1 cellular context compared by ENCODE assay signal in the genomic region with DNA sequence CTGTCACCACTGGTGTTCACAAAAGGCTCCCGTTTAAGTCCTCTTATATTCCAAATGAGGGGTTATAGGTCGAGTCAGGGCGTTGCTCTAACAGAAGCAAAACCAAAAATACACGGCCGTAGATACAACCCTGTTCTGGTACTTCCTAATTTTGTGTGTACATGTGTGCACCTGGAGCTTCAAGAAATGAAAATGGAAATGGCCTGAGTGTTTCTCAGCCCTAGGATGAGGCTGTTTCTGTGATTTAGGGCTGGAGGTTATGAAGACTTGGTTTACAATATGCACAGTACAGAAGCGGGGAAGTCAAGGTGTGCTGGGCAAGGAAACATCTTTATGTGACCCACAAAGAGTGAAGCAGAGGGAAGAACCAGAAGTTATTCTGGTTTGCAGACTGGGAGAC.
TF ChIP-seq lines count a peak whose summit lies in the region.

No MANE protein-coding gene starts in this region.

TF ChIP-seq in liver, 16 proteins besides CTCF, POLR2A, EP300 and RAD21 (continued from another document):
- TF ChIP-seq, protein P1, sequence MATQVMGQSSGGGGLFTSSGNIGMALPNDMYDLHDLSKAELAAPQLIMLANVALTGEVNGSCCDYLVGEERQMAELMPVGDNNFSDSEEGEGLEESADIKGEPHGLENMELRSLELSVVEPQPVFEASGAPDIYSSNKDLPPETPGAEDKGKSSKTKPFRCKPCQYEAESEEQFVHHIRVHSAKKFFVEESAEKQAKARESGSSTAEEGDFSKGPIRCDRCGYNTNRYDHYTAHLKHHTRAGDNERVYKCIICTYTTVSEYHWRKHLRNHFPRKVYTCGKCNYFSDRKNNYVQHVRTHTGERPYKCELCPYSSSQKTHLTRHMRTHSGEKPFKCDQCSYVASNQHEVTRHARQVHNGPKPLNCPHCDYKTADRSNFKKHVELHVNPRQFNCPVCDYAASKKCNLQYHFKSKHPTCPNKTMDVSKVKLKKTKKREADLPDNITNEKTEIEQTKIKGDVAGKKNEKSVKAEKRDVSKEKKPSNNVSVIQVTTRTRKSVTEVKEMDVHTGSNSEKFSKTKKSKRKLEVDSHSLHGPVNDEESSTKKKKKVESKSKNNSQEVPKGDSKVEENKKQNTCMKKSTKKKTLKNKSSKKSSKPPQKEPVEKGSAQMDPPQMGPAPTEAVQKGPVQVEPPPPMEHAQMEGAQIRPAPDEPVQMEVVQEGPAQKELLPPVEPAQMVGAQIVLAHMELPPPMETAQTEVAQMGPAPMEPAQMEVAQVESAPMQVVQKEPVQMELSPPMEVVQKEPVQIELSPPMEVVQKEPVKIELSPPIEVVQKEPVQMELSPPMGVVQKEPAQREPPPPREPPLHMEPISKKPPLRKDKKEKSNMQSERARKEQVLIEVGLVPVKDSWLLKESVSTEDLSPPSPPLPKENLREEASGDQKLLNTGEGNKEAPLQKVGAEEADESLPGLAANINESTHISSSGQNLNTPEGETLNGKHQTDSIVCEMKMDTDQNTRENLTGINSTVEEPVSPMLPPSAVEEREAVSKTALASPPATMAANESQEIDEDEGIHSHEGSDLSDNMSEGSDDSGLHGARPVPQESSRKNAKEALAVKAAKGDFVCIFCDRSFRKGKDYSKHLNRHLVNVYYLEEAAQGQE (IDR thresholded peaks at IDR 0.05): no peak
- TF ChIP-seq SP1 (IDR thresholded peaks at IDR 0.05) (no peak), FOXA2 (IDR thresholded peaks at IDR 0.05) (no peak), NR2F2 (IDR thresholded peaks at IDR 0.05) (no peak)
- TF ChIP-seq, protein P2, sequence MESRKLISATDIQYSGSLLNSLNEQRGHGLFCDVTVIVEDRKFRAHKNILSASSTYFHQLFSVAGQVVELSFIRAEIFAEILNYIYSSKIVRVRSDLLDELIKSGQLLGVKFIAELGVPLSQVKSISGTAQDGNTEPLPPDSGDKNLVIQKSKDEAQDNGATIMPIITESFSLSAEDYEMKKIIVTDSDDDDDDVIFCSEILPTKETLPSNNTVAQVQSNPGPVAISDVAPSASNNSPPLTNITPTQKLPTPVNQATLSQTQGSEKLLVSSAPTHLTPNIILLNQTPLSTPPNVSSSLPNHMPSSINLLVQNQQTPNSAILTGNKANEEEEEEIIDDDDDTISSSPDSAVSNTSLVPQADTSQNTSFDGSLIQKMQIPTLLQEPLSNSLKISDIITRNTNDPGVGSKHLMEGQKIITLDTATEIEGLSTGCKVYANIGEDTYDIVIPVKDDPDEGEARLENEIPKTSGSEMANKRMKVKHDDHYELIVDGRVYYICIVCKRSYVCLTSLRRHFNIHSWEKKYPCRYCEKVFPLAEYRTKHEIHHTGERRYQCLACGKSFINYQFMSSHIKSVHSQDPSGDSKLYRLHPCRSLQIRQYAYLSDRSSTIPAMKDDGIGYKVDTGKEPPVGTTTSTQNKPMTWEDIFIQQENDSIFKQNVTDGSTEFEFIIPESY (IDR thresholded peaks at IDR 0.05): no peak
TF ChIP-seq in liver: peak in this region for 1.
